ENCODE assay signal across 10 cellular contexts in genomic region chr7:1502845-1503244, GRCh38. TPM values are rescaled to one million over a fixed set of nuclear protein-coding genes. Genes with fewer than 3 reads are reported as not detected.
A peak's percentile ranks its signal among the peaks of the same experiment; 100 is the strongest.
DNase-seq lines count a peak whose midpoint lies in the region; ATAC-seq, FAIRE-seq and TF ChIP-seq lines count a peak whose summit lies in the region.
"Had no signal": no experiment of that assay in that cellular context is flagged by ENCODE, and none has a peak within 500 bp of the region (broad histone marks: within the 10 kb centered on the region; RNA-seq: fewer than 3 reads in every experiment).

No MANE protein-coding gene starts in this region.

- TF ChIP-seq CTCF in A549 (IDR thresholded peaks at IDR 0.05): no peak
- no peak for TF ChIP-seq CTCF in HFFc6 (IDR thresholded peaks at IDR 0.05)
- TF ChIP-seq CTCF in brain microvascular endothelial cell (IDR thresholded peaks at IDR 0.05; ENCODE audit: low read depth, low read length, missing control alignments): no peak

- no peaks in the 10 kb centered on the region; the same call in 1 of the 2 replicates for H3K27me3 Mint-ChIP-seq in HFFc6 (ENCODE audit: insufficient read depth)

- TF ChIP-seq RAD21 in A549 (conservative IDR thresholded peaks at IDR 0.05 in 1 of 2, IDR thresholded peaks at IDR 0.05 in 1 of 2): no peak

- no peaks in the 10 kb centered on the region for H3K27me3 ChIP-seq in brain microvascular endothelial cell (replicated peaks)
- H3K27me3 ChIP-seq: SJCRH30 had no signal

- no peak for TF ChIP-seq POLR2A in A549 (IDR thresholded peaks at IDR 0.05; ENCODE audit: low read length)

- POLR2A ChIA-PET in A549 (lab: Yijun Ruan, JAX) (no interaction called here), HEK293T (lab: Yijun Ruan, JAX) (no interaction called here)

- in situ Hi-C loops in brain microvascular endothelial cell (cut with HindIII; ENCODE audit: low pct_ligation_motif_present, low sequenced_read_pairs): no loop called here

- peak overlapping the region; percentile 40; the same call in 1 of the 2 replicates for H3K27ac Mint-ChIP-seq in HFFc6

- H3K27ac ChIP-seq in A549 (peak overlapping the region; percentile 87 to 98; a peak in 4 of 6 replicates), brain microvascular endothelial cell (no peak overlapping the region), mesodermal cell (ENCODE audit: low read depth, low read length, severe bottlenecking) (no peak overlapping the region)
- H3K27ac ChIP-seq: SJCRH30 had no signal

- peaks cover 25% of the 10 kb centered on the region for H3K4me1 Mint-ChIP-seq in HFFc6 (ENCODE audit: low read depth)

- H3K4me2 ChIP-seq in A549: peak overlapping the region; percentile 91

- 73% methylated on average over 17 of the region's 20 CpGs for WGBS in A549 (ENCODE audit: missing lambda C conversion rate)
- WGBS in mesodermal cell (ENCODE audit: insufficient coverage in 2 of 2), 2 experiments: 90 to 91% methylated on average over 17 to 18 of the region's 20 CpGs

- peak overlapping the region; percentile 93 for H3K4me3 ChIP-seq in A549
- peak overlapping the region; percentile 77 for H3K4me3 ChIP-seq in brain microvascular endothelial cell (ENCODE audit: low read depth, low read length)
- H3K4me3 ChIP-seq in mesodermal cell (ENCODE audit: extremely low read depth, insufficient read depth, low read length, poor library complexity, severe bottlenecking): peak overlapping the region; percentile 96

- H3K4me3 Mint-ChIP-seq in HFFc6: peak overlapping the region; percentile 89

- FAIRE-seq in A549 (lab: Jason Lieb, UNC): no peak

- H3K9me3 Mint-ChIP-seq in HFFc6: no peaks in the 10 kb centered on the region

- H3K4me1 ChIP-seq in A549: peaks cover 44% of the 10 kb centered on the region
- H3K4me1 ChIP-seq in mesodermal cell (ENCODE audit: control insufficient read depth, insufficient read depth, low read length, poor library complexity, severe bottlenecking): peaks cover 3% of the 10 kb centered on the region

- no peak for TF ChIP-seq EP300 in A549 (IDR thresholded peaks at IDR 0.05)

- CTCF ChIA-PET in A549 (lab: Yijun Ruan, JAX) (interaction anchor here (0.7 to 8.1 kb wide), 9 partner anchors 9 to 276 kb away, joined by 3 to 64 read pairs (median 4); no protein-coding TSS in a partner anchor), HEK293T (lab: Yijun Ruan, JAX) (no interaction called here)

- peaks cover 26% of the 10 kb centered on the region for H3K36me3 ChIP-seq in brain microvascular endothelial cell (replicated peaks)
- H3K36me3 ChIP-seq in mesodermal cell (ENCODE audit: control insufficient read depth, insufficient read depth, low read length): peaks cover 42% of the 10 kb centered on the region
- H3K36me3 ChIP-seq: SJCRH30 had no signal

- H3K9me3 ChIP-seq in A549 (no peaks in the 10 kb centered on the region), mesodermal cell (ENCODE audit: control insufficient read depth, low read length) (no peaks in the 10 kb centered on the region)
- H3K9me3 ChIP-seq: SJCRH30 had no signal

- DNase-seq in A549 (ENCODE audit: low read depth in 1 of 2, low spot score in 1 of 2): no peak
- DNase-seq in HFFc6: no peak
- DNase-seq in brain microvascular endothelial cell: no peak
- no peak for DNase-seq in HEK293T (ENCODE audit: extremely low spot score)
- no peak for DNase-seq in NCI-H1694 (lab: John Stamatoyannopoulos, UW)
- no peak for DNase-seq in DMS114 treated with DMSO at 0.1 percent for 48 hours (lab: John Stamatoyannopoulos, UW; ENCODE audit: unreplicated experiment)
- DNase-seq: effector CD8-positive, alpha-beta T cell; SJCRH30 had no signal

- ATAC-seq in A549 (no peak), HG03354 (IDR thresholded peaks at IDR 0.05; ENCODE audit: poor library complexity, severe bottlenecking, unreplicated experiment) (no peak)

- H3K36me3 Mint-ChIP-seq in HFFc6 (ENCODE audit: low read depth): peaks cover 14% of the 10 kb centered on the region

TF ChIP-seq in A549, 52 proteins besides CTCF, POLR2A, EP300 and RAD21 (continues in another document):
- TF ChIP-seq FOSL2 (IDR thresholded peaks at IDR 0.05): no peak
- no peak for TF ChIP-seq FOSL2 (CRISPR knock-in tag; IDR thresholded peaks at IDR 0.05)
- no peak for TF ChIP-seq MAZ (IDR thresholded peaks at IDR 0.05; ENCODE audit: borderline replicate concordance, low read depth, low read length)
- TF ChIP-seq EHMT2 (IDR thresholded peaks at IDR 0.05; ENCODE audit: low read depth): no peak
- TF ChIP-seq BCL3 (IDR thresholded peaks at IDR 0.05): no peak
- no peak for TF ChIP-seq MYC (IDR thresholded peaks at IDR 0.05; ENCODE audit: borderline replicate concordance, low read length)
- TF ChIP-seq GATA3 (IDR thresholded peaks at IDR 0.05; ENCODE audit: borderline replicate concordance): no peak
- no peak for TF ChIP-seq NPAS2 (CRISPR knock-in tag; IDR thresholded peaks at IDR 0.05; ENCODE audit: borderline replicate concordance)
- TF ChIP-seq KDM5A (IDR thresholded peaks at IDR 0.05): no peak

TF ChIP-seq in HEK293T, 16 proteins besides CTCF, POLR2A, EP300 and RAD21:
- no peak for TF ChIP-seq PKNOX1 (IDR thresholded peaks at IDR 0.05)
- no peak for TF ChIP-seq FOXM1 (IDR thresholded peaks at IDR 0.05; ENCODE audit: borderline replicate concordance)
- no peak for TF ChIP-seq FOXA1 (IDR thresholded peaks at IDR 0.05)
- no peak for TF ChIP-seq HDGF (IDR thresholded peaks at IDR 0.05; ENCODE audit: borderline replicate concordance)
- no peak for TF ChIP-seq SP1 (IDR thresholded peaks at IDR 0.05)

RNA-seq across cellular contexts. Expression of gene INTS1, which starts 1.3 kb away (rescaled TPM):
- polyA plus RNA-seq in A549 (2011; rRNA removed) (14.6 and 18.4 TPM in 2 replicates), A549 (2017; fragmentation: RNase III; extraction: RNeasy Plus Mini Kit Qiagen cat#74134 plus additional on column Dnase treatment) (48.0 to 48.7 TPM (median 48.1 TPM) in 3 replicates)
- 50.9 and 73.0 TPM in 2 replicates for polyA plus RNA-seq in A549 (2012; cell fraction: cytosol; rRNA removed)
- polyA plus RNA-seq in A549 (2012; cell fraction: nucleus; rRNA removed): 263 and 419 TPM in 2 replicates
- polyA minus RNA-seq in A549 (2011; rRNA and poly(A)+ RNA removed): 28.4 and 51.5 TPM in 2 replicates
- 100 to 1,000 TPM in 1 of 6 experiments, 10 to 100 TPM in 5; 84.0 to 104 (median 89.5) TPM for total RNA-seq in HFFc6 (2021; fragmentation: NEBNext Ultra II Directional; extraction: Animal tissue kit (Norgen Biotek cat#: 25700))
- 71.6 TPM for polyA plus RNA-seq in mesodermal cell (2013, experiment 1 of 2)
- 53.3 TPM for polyA plus RNA-seq in mesodermal cell (2013, experiment 2 of 2)

RNA-seq across cellular contexts. Expression of gene MAFK, which starts 27.7 kb away (rescaled TPM):
- polyA plus RNA-seq in A549 (2011; rRNA removed) (61.0 and 67.9 TPM in 2 replicates), A549 (2017; fragmentation: RNase III; extraction: RNeasy Plus Mini Kit Qiagen cat#74134 plus additional on column Dnase treatment) (93.1 to 106 TPM (median 101 TPM) in 3 replicates)
- polyA plus RNA-seq in A549 (2012; cell fraction: cytosol; rRNA removed): 47.0 and 67.0 TPM in 2 replicates
- polyA plus RNA-seq in A549 (2012; cell fraction: nucleus; rRNA removed): 433 and 488 TPM in 2 replicates
- polyA minus RNA-seq in A549 (2011; rRNA and poly(A)+ RNA removed): 25.5 and 36.5 TPM in 2 replicates
- 10 to 100 TPM; 29.8 to 43.7 (median 31.5) TPM for total RNA-seq in HFFc6 (2021; fragmentation: NEBNext Ultra II Directional; extraction: Animal tissue kit (Norgen Biotek cat#: 25700))
- polyA plus RNA-seq in mesodermal cell (2013, experiment 1 of 2): 17.9 TPM
- 15.4 TPM for polyA plus RNA-seq in mesodermal cell (2013, experiment 2 of 2)

RNA-seq across cellular contexts. Expression of gene MICALL2, which starts 43.6 kb away (rescaled TPM):
- polyA plus RNA-seq in A549 (2011; rRNA removed) (6.1 and 7.8 TPM in 2 replicates), A549 (2017; fragmentation: RNase III; extraction: RNeasy Plus Mini Kit Qiagen cat#74134 plus additional on column Dnase treatment) (18.0 to 20.6 TPM (median 19.1 TPM) in 3 replicates)
- polyA plus RNA-seq in A549 (2012; cell fraction: cytosol; rRNA removed): 19.2 and 24.5 TPM in 2 replicates
- polyA plus RNA-seq in A549 (2012; cell fraction: nucleus; rRNA removed): 120 and 162 TPM in 2 replicates
- 15.3 and 16.2 TPM in 2 replicates for polyA minus RNA-seq in A549 (2011; rRNA and poly(A)+ RNA removed)
- total RNA-seq in HFFc6 (2021; fragmentation: NEBNext Ultra II Directional; extraction: Animal tissue kit (Norgen Biotek cat#: 25700)): 10 to 100 TPM; 12.1 to 24.4 (median 21.0) TPM
- 32.1 TPM for polyA plus RNA-seq in mesodermal cell (2013, experiment 1 of 2)
- 22.4 TPM for polyA plus RNA-seq in mesodermal cell (2013, experiment 2 of 2)

RNA-seq across cellular contexts. Expression of gene TMEM184A, which starts 53.2 kb away (rescaled TPM):
- polyA plus RNA-seq in A549 (2011; rRNA removed) (18.4 and 22.0 TPM in 2 replicates), A549 (2017; fragmentation: RNase III; extraction: RNeasy Plus Mini Kit Qiagen cat#74134 plus additional on column Dnase treatment) (14.3 to 16.1 TPM (median 15.8 TPM) in 3 replicates)
- polyA plus RNA-seq in A549 (2012; cell fraction: cytosol; rRNA removed): 22.6 and 32.6 TPM in 2 replicates
- polyA plus RNA-seq in A549 (2012; cell fraction: nucleus; rRNA removed): 86.6 and 140 TPM in 2 replicates
- 51.8 and 53.5 TPM in 2 replicates for polyA minus RNA-seq in A549 (2011; rRNA and poly(A)+ RNA removed)
- 1 to 10 TPM in 5 of 6 experiments, under 1 TPM in 1; 0.79 to 2.0 (median 1.5) TPM for total RNA-seq in HFFc6 (2021; fragmentation: NEBNext Ultra II Directional; extraction: Animal tissue kit (Norgen Biotek cat#: 25700))
- 1.8 TPM for polyA plus RNA-seq in mesodermal cell (2013, experiment 1 of 2)
- polyA plus RNA-seq in mesodermal cell (2013, experiment 2 of 2): 0.86 TPM
- total RNA-seq: SJCRH30 had no signal

Comparison
In these comparisons a context has a peak if more than half of its experiments do, and no peak if none do; other contexts are left out.
1. H3K27ac ChIP-seq: peak in A549 (2 of 2); none in brain microvascular endothelial cell (single experiment) and mesodermal cell (single experiment).
2. Peak in every context shown above with its lines, with median percentiles within 50 percentile points of each other: H3K4me3 ChIP-seq.